Comparison of ENCODE assay signal across 1 cellular context in the genomic region with DNA sequence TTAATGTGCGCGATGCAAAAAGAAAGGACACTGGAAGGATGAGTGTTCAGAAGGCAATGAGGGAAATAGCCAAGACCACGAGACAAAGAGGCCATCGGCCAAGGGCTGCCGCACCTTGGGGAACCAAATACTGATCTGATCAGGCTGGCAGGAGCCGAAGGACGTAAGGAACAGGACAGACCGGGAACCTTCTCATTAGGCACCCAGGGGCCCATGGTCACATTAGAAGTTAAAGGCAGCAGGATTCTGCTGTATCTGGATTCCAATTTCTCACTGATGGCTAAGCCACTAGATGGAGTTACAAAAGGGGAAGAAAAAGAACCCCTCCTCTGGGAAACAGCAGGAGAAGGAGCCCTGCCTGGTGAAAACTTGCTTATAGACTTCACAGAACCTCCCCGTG.
TF ChIP-seq lines count a peak whose summit lies in the region.

No MANE protein-coding gene starts in this region.

TF ChIP-seq in GM12878, 131 proteins besides CTCF, POLR2A, EP300 and RAD21:
- TF ChIP-seq NBN (IDR thresholded peaks at IDR 0.05) (no peak), EGR1 (IDR thresholded peaks at IDR 0.05; ENCODE audit: borderline replicate concordance in 1 of 2, low read depth in 2 of 2, low read length in 2 of 2) (no peak), FOXK2 (IDR thresholded peaks at IDR 0.05) (no peak), MXI1 (IDR thresholded peaks at IDR 0.05; ENCODE audit: low read depth, low read length) (no peak), BMI1 (IDR thresholded peaks at IDR 0.05; ENCODE audit: borderline replicate concordance) (no peak), RELA (IDR thresholded peaks at IDR 0.05; ENCODE audit: borderline replicate concordance, partially characterized antibody) (no peak), GABPA (IDR thresholded peaks at IDR 0.05; ENCODE audit: low read depth) (no peak), RELB (IDR thresholded peaks at IDR 0.05; ENCODE audit: low read depth) (no peak), ZNF217 (IDR thresholded peaks at IDR 0.05) (no peak), LARP7 (IDR thresholded peaks at IDR 0.05) (no peak), ZBTB40 (IDR thresholded peaks at IDR 0.05; ENCODE audit: borderline replicate concordance) (no peak), HDGF (IDR thresholded peaks at IDR 0.05) (no peak), SIN3A (IDR thresholded peaks at IDR 0.05; ENCODE audit: low read depth, low read length) (no peak), YBX1 (IDR thresholded peaks at IDR 0.05) (no peak), CHD2 (IDR thresholded peaks at IDR 0.05; ENCODE audit: borderline replicate concordance, low read depth, low read length) (no peak), NR2C2 (IDR thresholded peaks at IDR 0.05; ENCODE audit: borderline replicate concordance, control insufficient read depth, insufficient read length, low read depth) (no peak), SUPT20H (IDR thresholded peaks at IDR 0.05; ENCODE audit: borderline replicate concordance, control insufficient read depth, low read depth, low read length) (no peak), FOS (IDR thresholded peaks at IDR 0.05; ENCODE audit: borderline replicate concordance, extremely low read depth, insufficient read length) (no peak)
TF ChIP-seq in GM12878: peak in this region for 0.
